7 cellular contexts compared by ENCODE assay signal in genomic region chr6:83792846-83793245, GRCh38.
"Had no signal": no experiment of that assay in that cellular context is flagged by ENCODE, and none has a peak within 500 bp of the region (broad histone marks: within the 10 kb centered on the region; RNA-seq: fewer than 3 reads in every experiment).

No MANE protein-coding gene starts in this region.

- H3K4me3 Mint-ChIP-seq: IgD-negative memory B cell had no signal

- DNase-seq: IMR-90, KBM-7, KG1 had no signal

- H3K4me1 Mint-ChIP-seq: IgD-negative memory B cell had no signal

- H3K36me3 Mint-ChIP-seq: IgD-negative memory B cell had no signal

- H3K4me3 ChIP-seq: K562 had no signal

- H3K27ac Mint-ChIP-seq: IgD-negative memory B cell had no signal

- H3K27me3 Mint-ChIP-seq: IgD-negative memory B cell had no signal

- H3K27ac ChIP-seq: HL-60 had no signal

- ATAC-seq: HepG2, K562 had no signal
